Comparison of ENCODE assay signal across 21 cellular contexts in genomic region chr2:30957591-30957990, GRCh38.
"Had no signal": no experiment of that assay in that cellular context is flagged by ENCODE, and none has a peak within 500 bp of the region (broad histone marks: within the 10 kb centered on the region; RNA-seq: fewer than 3 reads in every experiment).

No MANE protein-coding gene starts in this region.

- H3K4me3 ChIP-seq: colonic mucosa, esophagus muscularis mucosa, gastroesophageal sphincter, heart left ventricle, hepatocyte, left lung, lower lobe of right lung had no signal

- H3K9me3 ChIP-seq: colonic mucosa, esophagus muscularis mucosa, gastroesophageal sphincter, heart left ventricle, left lung, lower lobe of right lung had no signal

- H3K4me1 ChIP-seq: colonic mucosa, foreskin keratinocyte, heart left ventricle, left lung, lower lobe of right lung had no signal

- FAIRE-seq: endometrium, frontal cortex had no signal

- H3K36me3 ChIP-seq: colonic mucosa, esophagus muscularis mucosa, gastroesophageal sphincter, heart left ventricle, lower lobe of right lung had no signal

- ATAC-seq: effector memory CD8-positive, alpha-beta T cell; foreskin keratinocyte; gastroesophageal sphincter; left lung; left ventricle myocardium superior; lower lobe of right lung; naive thymus-derived CD4-positive, alpha-beta T cell had no signal

- H3K27ac ChIP-seq: colonic mucosa, epithelial cell of prostate, esophagus muscularis mucosa, foreskin keratinocyte, gastroesophageal sphincter, heart left ventricle, hepatocyte, left lung, lower lobe of right lung had no signal

- DNase-seq: cortex of kidney; effector CD8-positive, alpha-beta T cell; effector memory CD8-positive, alpha-beta T cell; endodermal cell; foreskin keratinocyte; heart left ventricle; hypothalamus; immature natural killer cell; islet precursor cell; left lung; left ventricle myocardium superior; lower lobe of right lung; mesenchymal stem cell; naive thymus-derived CD4-positive, alpha-beta T cell had no signal
